11 cellular contexts compared by ENCODE assay signal in genomic region chr6:38262041-38262440, GRCh38.
DNase-seq lines count a peak whose midpoint lies in the region; ATAC-seq lines count a peak whose summit lies in the region.
"Had no signal": no experiment of that assay in that cellular context is flagged by ENCODE, and none has a peak within 500 bp of the region (broad histone marks: within the 10 kb centered on the region; RNA-seq: fewer than 3 reads in every experiment).

No MANE protein-coding gene starts in this region.

- H3K27me3 ChIP-seq in MG63 (no peaks in the 10 kb centered on the region), muscle layer of duodenum (ENCODE audit: low read depth, low read length) (no peaks in the 10 kb centered on the region)

- DNase-seq in AG08396 (ENCODE audit: low spot score) (peak; percentile 61), MG63 (peak; percentile 62), epithelial cell of prostate (ENCODE audit: low read depth, low spot score) (no peak)
- DNase-seq in activated CD8-positive, alpha-beta memory T cell treated with anti-CD3 and anti-CD28 coated beads, Interleukin-2, amount 50 U/mL, for 4 hours: no peak
- no peak for DNase-seq in stimulated activated CD4-positive, alpha-beta T cell treated with anti-CD3 and anti-CD28 coated beads, Interleukin-4, amount 100 ng/mL, for 4 hours
- DNase-seq: activated gamma-delta T cell, DMS79 had no signal

- ATAC-seq in HG02884 (IDR thresholded peaks at IDR 0.05; ENCODE audit: unreplicated experiment) (no peak), GM21717 (IDR thresholded peaks at IDR 0.05; ENCODE audit: unreplicated experiment) (no peak)

- no peaks in the 10 kb centered on the region for H3K9me3 ChIP-seq in MG63
- no peaks in the 10 kb centered on the region for H3K9me3 ChIP-seq in muscle layer of duodenum (ENCODE audit: control insufficient read depth in 1 of 2, low read length in 2 of 2)

- H3K4me3 ChIP-seq in MG63 (no peak overlapping the region), muscle layer of duodenum (ENCODE audit: low read depth in 1 of 2, low read length in 2 of 2) (no peak overlapping the region)
- H3K4me3 ChIP-seq: skin epidermis had no signal

- peak overlapping the region; percentile 54 for H3K27ac ChIP-seq in epithelial cell of prostate
- H3K27ac ChIP-seq in muscle layer of duodenum (ENCODE audit: low read length): peak overlapping the region; percentile 15

- H3K4me1 ChIP-seq in muscle layer of duodenum (ENCODE audit: control insufficient read depth in 1 of 2, insufficient read depth in 2 of 2, low read length in 2 of 2): peaks cover 0 to 13% of the 10 kb centered on the region in 2 donors

- H3K36me3 ChIP-seq in MG63 (no peaks in the 10 kb centered on the region), muscle layer of duodenum (ENCODE audit: control insufficient read depth in 1 of 2, insufficient read depth in 2 of 2, low read length in 2 of 2) (peaks cover 0 to 3% of the 10 kb centered on the region in 2 donors)

Comparison
In these comparisons a context has a peak if more than half of its experiments do, and no peak if none do; other contexts are left out.
1. DNase-seq: peak in AG08396 (single experiment) and MG63 (single experiment); none in epithelial cell of prostate (single experiment), activated CD8-positive, alpha-beta memory T cell treated with anti-CD3 and anti-CD28 coated beads, Interleukin-2, amount 50 U/mL, for 4 hours (single experiment) and stimulated activated CD4-positive, alpha-beta T cell treated with anti-CD3 and anti-CD28 coated beads, Interleukin-4, amount 100 ng/mL, for 4 hours (0 of 2).